Comparison of ENCODE assay signal across 17 cellular contexts in genomic region chr13:110132178-110132975, GRCh38.
DNase-seq lines count a peak whose midpoint lies in the region; ATAC-seq, FAIRE-seq and TF ChIP-seq lines count a peak whose summit lies in the region.
"Had no signal": no experiment of that assay in that cellular context is flagged by ENCODE, and none has a peak within 500 bp of the region (broad histone marks: within the 10 kb centered on the region; RNA-seq: fewer than 3 reads in every experiment).

No MANE protein-coding gene starts in this region.

- BruUV-seq in GM12878 (replicated peaks; lab: Mats Ljungman, UMichigan) = no TSS peak

- WGBS in GM12878 (ENCODE audit: insufficient coverage, insufficient replicate concordance, low lambda C conversion rate, missing lambda C conversion rate) = 42% methylated on average over 15 of the region's 15 CpGs
- 68% methylated on average over 15 of the region's 15 CpGs for WGBS in prostate gland

- RAD21 ChIA-PET in GM12878 (lab: Charles Lee; ENCODE audit: unreplicated experiment) = interaction anchor here (0.9 kb wide), 3 partner anchors 9 to 11 kb away, joined by 4 to 5 read pairs (median 5); no protein-coding TSS in a partner anchor

- no peak overlapping the region for H3K9ac ChIP-seq in GM12878 (ENCODE audit: control insufficient read depth, insufficient read depth, low read length)

- no peaks in the 10 kb centered on the region for H3K36me3 ChIP-seq in GM12878 (ENCODE audit: control insufficient read depth in 2 of 2, insufficient read depth in 2 of 2, low read length in 1 of 2)
- H3K36me3 ChIP-seq in prostate gland = no peaks in the 10 kb centered on the region

- FAIRE-seq in GM12878 (lab: Jason Lieb, UNC) = no peak
- FAIRE-seq: GM18507 had no signal

- DNase-seq in ELF-1 (ENCODE audit: low read depth, low spot score) = peak; percentile 49
- peak; percentile 72 for DNase-seq in NCI-H1105 (lab: John Stamatoyannopoulos, UW)
- no peak for DNase-seq in GM12878 (ENCODE audit: low read depth, low spot score)
- peak; percentile 2 for DNase-seq in prostate gland (ENCODE audit: low spot score)
- DNase-seq in activated effector memory CD4-positive, alpha-beta T cell treated with Interleukin-2 at 50 U/mL for 16 hours = no peak
- DNase-seq in NK-92 treated with Interleukin-12 subunit alpha and Interleukin-12 subunit beta, amount 100 ng/mL, for 24 hours (lab: John Stamatoyannopoulos, UW) = no peak
- DNase-seq: activated CD4-positive, alpha-beta T cell treated with anti-CD3 and anti-CD28 coated beads for 1 hour; activated T-cell treated with anti-CD3 and anti-CD28 coated beads, Interleukin-2, amount 50 U/mL, for 4 hours; CD4-positive, CD25-positive, alpha-beta regulatory T cell; hippocampal formation; left ventricle myocardium superior; T-cell had no signal

- TF ChIP-seq CTCF in GM12878 (IDR thresholded peaks at IDR 0.05 in 2 of 3, conservative IDR thresholded peaks at IDR 0.05 in 1 of 3; ENCODE audit: control insufficient read depth in 2 of 3, extremely low read depth in 1 of 3, insufficient read depth in 1 of 3, low read depth in 3 of 3, low read length in 3 of 3) (no peak), prostate gland (IDR thresholded peaks at IDR 0.05) (no peak)

- H4K20me1 ChIP-seq in GM12878 (ENCODE audit: control insufficient read depth, insufficient read depth) = 0 out of 2 replicates have a peak, but pooled peaks cover 2% of the 10 kb centered on the region

- H3K27me3 ChIP-seq in GM12878 (replicated peaks in 1 of 2; ENCODE audit: control insufficient read depth in 2 of 2, insufficient read depth in 2 of 2, low read length in 1 of 2) = no peaks in the 10 kb centered on the region
- no peaks in the 10 kb centered on the region for H3K27me3 ChIP-seq in prostate gland (replicated peaks; ENCODE audit: insufficient read depth)

- no peak for TF ChIP-seq RAD21 in GM12878 (IDR thresholded peaks at IDR 0.05; ENCODE audit: insufficient read depth, low read depth, low read length)

- no peak overlapping the region for H3K4me3 ChIP-seq in GM12878
- H3K4me3 ChIP-seq in prostate gland = no peak overlapping the region
- H3K4me3 ChIP-seq: coronary artery, skin epidermis had no signal

- no peaks in the 10 kb centered on the region for H3K79me2 ChIP-seq in GM12878 (ENCODE audit: control insufficient read depth, insufficient read depth, low read length)

- no peak overlapping the region for H3K4me2 ChIP-seq in GM12878 (ENCODE audit: control insufficient read depth, insufficient read depth)

- no peak overlapping the region for H2AFZ ChIP-seq in GM12878 (ENCODE audit: control insufficient read depth, low read depth, low read length)

- no peak for TF ChIP-seq EP300 in GM12878 (IDR thresholded peaks at IDR 0.05; ENCODE audit: borderline replicate concordance in 1 of 2, control insufficient read depth in 1 of 2, low read depth in 2 of 2, low read length in 2 of 2)

- no peak for TF ChIP-seq POLR2A in GM12878 (IDR thresholded peaks at IDR 0.05; ENCODE audit: low read depth, low read length)
- TF ChIP-seq POLR2A in prostate gland (IDR thresholded peaks at IDR 0.05) = no peak

- ATAC-seq in GM12878 = peak; percentile 8
- no peak for ATAC-seq in GM18517 (IDR thresholded peaks at IDR 0.05; ENCODE audit: unreplicated experiment)
- ATAC-seq: activated T-cell treated with anti-CD3 and anti-CD28 coated beads, Interleukin-2, amount 50 U/mL, for 4 hours; left ventricle myocardium superior; T-cell had no signal

- intact Hi-C loops in GM12878 (cut with micrococcal nuclease; ENCODE audit: unreplicated experiment) (loop anchor here (10.0 kb wide), 1 partner anchor 432 kb away; the partner anchor contains the start of gene RAB20), prostate gland (cut with DNase I) (no loop called here)

- SMC1A ChIA-PET in GM12878 (lab: Charles Lee; ENCODE audit: uncharacterized antibody, unreplicated experiment) = interaction anchor here (0.7 to 2.9 kb wide), 3 partner anchors 10 to 16 kb away, joined by 3 to 21 read pairs (median 3); no protein-coding TSS in a partner anchor

- H3K27ac ChIP-seq in GM12878 (ENCODE audit: control insufficient read depth, insufficient read depth) (no peak overlapping the region), prostate gland (no peak overlapping the region)
- H3K27ac ChIP-seq: coronary artery, HL-60, skin epidermis had no signal

- CTCF ChIA-PET in GM12878 (lab: Yijun Ruan, JAX) = interaction anchor here (1.4 to 2.0 kb wide), 5 partner anchors 9 to 986 kb away, joined by 3 to 13 read pairs (median 4); no protein-coding TSS in a partner anchor

- in situ Hi-C loops in GM12878 (cut with MboI) = no loop called here

- no peaks in the 10 kb centered on the region; the same call in 2 of the 3 replicates for H3K9me3 ChIP-seq in GM12878 (replicated peaks; ENCODE audit: control insufficient read depth, insufficient read depth, low read length)
- no peaks in the 10 kb centered on the region for H3K9me3 ChIP-seq in prostate gland

- POLR2A ChIA-PET in GM12878 (lab: Charles Lee) = no interaction called here

- H3K4me1 ChIP-seq in GM12878 (ENCODE audit: control insufficient read depth, insufficient read depth, low read length) (peaks cover 8% of the 10 kb centered on the region; the same call in 1 of the 2 replicates), prostate gland (replicated peaks) (no peaks in the 10 kb centered on the region)

TF ChIP-seq in GM12878, 131 proteins besides CTCF, POLR2A, EP300 and RAD21:
- TF ChIP-seq MLLT1 (IDR thresholded peaks at IDR 0.05) (0 out of 2 replicates have a peak, but pooled peaks have one; percentile 43), JUND (IDR thresholded peaks at IDR 0.05; ENCODE audit: low read depth, low read length) (no peak)

Comparison
In these comparisons a context has a peak if more than half of its experiments do, and no peak if none do; other contexts are left out.
1. DNase-seq: peak in ELF-1 (single experiment), NCI-H1105 (single experiment) and prostate gland (single experiment); none in GM12878 (single experiment), activated effector memory CD4-positive, alpha-beta T cell treated with Interleukin-2 at 50 U/mL for 16 hours (single experiment) and NK-92 treated with Interleukin-12 subunit alpha and Interleukin-12 subunit beta, amount 100 ng/mL, for 24 hours (single experiment).